ENCODE assay signal across 25 cellular contexts in the genomic region with DNA sequence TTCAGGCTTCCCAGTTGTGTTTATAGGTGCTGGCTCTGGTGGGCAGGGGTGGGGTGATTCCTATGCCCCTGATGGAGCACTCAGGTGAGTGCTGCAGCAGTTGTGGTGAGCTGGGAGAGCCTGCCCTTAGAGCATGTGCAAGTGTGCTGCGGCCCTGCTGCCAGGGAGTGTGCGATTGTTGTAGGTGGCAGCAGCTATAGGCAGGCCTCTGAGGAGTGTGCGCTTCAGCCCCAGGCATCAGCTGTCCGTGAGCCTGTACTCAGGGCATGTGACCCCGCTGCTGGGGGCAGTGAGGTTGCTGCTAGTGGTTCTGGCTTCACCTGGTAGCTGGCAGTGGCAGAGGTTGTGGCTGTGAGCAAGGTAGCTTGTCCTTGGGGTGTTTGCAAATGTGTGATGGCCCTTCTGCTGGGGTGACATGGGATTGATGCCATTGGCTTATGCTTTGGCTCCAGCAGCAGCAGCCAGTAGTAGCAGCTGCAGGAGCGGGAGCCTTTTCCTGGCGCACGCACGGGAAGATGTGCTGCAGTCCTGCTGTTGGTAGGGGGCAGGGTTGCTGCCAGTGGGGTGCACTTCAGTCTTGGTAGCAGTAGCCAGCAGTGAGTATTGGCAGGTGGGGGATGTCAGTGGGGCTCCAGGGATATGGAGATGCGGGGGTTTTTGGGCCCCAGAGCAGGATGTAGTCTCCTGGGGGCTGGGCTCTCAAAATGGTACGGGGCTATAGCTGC. TPM values are rescaled to one million over a fixed set of nuclear protein-coding genes. Genes with fewer than 3 reads are reported as not detected.
A peak's percentile ranks its signal among the peaks of the same experiment; 100 is the strongest.
DNase-seq lines count a peak whose midpoint lies in the region; ATAC-seq and TF ChIP-seq lines count a peak whose summit lies in the region.
"Had no signal": no experiment of that assay in that cellular context is flagged by ENCODE, and none has a peak within 500 bp of the region (broad histone marks: within the 10 kb centered on the region; RNA-seq: fewer than 3 reads in every experiment).

No MANE protein-coding gene starts in this region.

- H2BK15ac ChIP-seq in H9 (ENCODE audit: low read depth, low read length), result no peak overlapping the region

- no peak overlapping the region for H3K4me3 ChIP-seq in body of pancreas
- H3K4me3 ChIP-seq: BLaER1, HAP-1, SJCRH30 had no signal

- TF ChIP-seq CTCF in H9 (conservative IDR thresholded peaks at IDR 0.05) (peak; percentile 42), body of pancreas (IDR thresholded peaks at IDR 0.05) (no peak)

- no peak overlapping the region for H3T11ph ChIP-seq in H9 (ENCODE audit: low read length)

- DNase-seq in H9, result peak; percentile 81
- DNase-seq in ecto neural progenitor cell (ENCODE audit: low spot score), result peak; percentile 47
- peak; percentile 26 for DNase-seq in iPS-NIHi11 (ENCODE audit: low spot score)
- DNase-seq in body of pancreas, result no peak
- no peak for DNase-seq in posterior vena cava (ENCODE audit: low spot score)
- DNase-seq in NAMALWA (ENCODE audit: low spot score), result no peak
- DNase-seq: CD4-positive, alpha-beta T cell; HFFc6; MM.1S; NCI-H1048; NCI-H1417; NCI-H1694 treated with DMSO at 0.1 percent for 48 hours; NCI-H2107; NCI-H524; NCI-H748 treated with DMSO at 0.1 percent for 48 hours; NK-92 treated with Interleukin-12 subunit alpha and Interleukin-12 subunit beta, amount 100 ng/mL, for 24 hours; PC-3; SJCRH30 had no signal

- no peaks in the 10 kb centered on the region for H3K9me3 ChIP-seq in H9 (ENCODE audit: control insufficient read depth, low read depth, low read length)
- H3K9me3 ChIP-seq in body of pancreas, result no peaks in the 10 kb centered on the region
- H3K9me3 ChIP-seq: BLaER1, HAP-1, SJCRH30 had no signal

- no peak overlapping the region for H2BK120ac ChIP-seq in H9 (ENCODE audit: low read depth, low read length, poor library complexity, severe bottlenecking)

- H3K27me3 Mint-ChIP-seq in H9 (ENCODE audit: low read depth), result no peaks in the 10 kb centered on the region; the same call in 1 of the 2 replicates
- peaks cover 50% of the 10 kb centered on the region for H3K27me3 Mint-ChIP-seq in stimulated activated memory B cell treated with anti-CD40 and anti-IgM and Interleukin-4, amounts not matched to agents 10 μg/mL and 1 μg/mL and 100 μg/mL, for 72 hours

- no peak overlapping the region for H2AFZ ChIP-seq in H9 (ENCODE audit: low read length)

- H3K4ac ChIP-seq in H9 (ENCODE audit: low read depth, low read length), result no peak overlapping the region

- H3K79me2 ChIP-seq in H9 (ENCODE audit: insufficient read depth, low read length), result no peaks in the 10 kb centered on the region

- no peak overlapping the region for H4K91ac ChIP-seq in H9 (ENCODE audit: insufficient read length, low read depth, low read length)

- peaks cover 22 to 23% of the 10 kb centered on the region in 2 experiments for H3K4me1 Mint-ChIP-seq in H9
- no peaks in the 10 kb centered on the region for H3K4me1 Mint-ChIP-seq in stimulated activated memory B cell treated with anti-CD40 and anti-IgM and Interleukin-4, amounts not matched to agents 10 μg/mL and 1 μg/mL and 100 μg/mL, for 72 hours
- H3K4me1 Mint-ChIP-seq: IgD-negative memory B cell had no signal

- no peaks in the 10 kb centered on the region; the same call in 1 of the 2 replicates for H3K4me1 ChIP-seq in H9 (ENCODE audit: insufficient read depth, low read length)
- no peaks in the 10 kb centered on the region for H3K4me1 ChIP-seq in body of pancreas
- H3K4me1 ChIP-seq: BLaER1, HAP-1, SJCRH30 had no signal

- no peak overlapping the region for H3K4me2 ChIP-seq in H9 (ENCODE audit: insufficient read depth, insufficient read length, low read length)
- H3K4me2 ChIP-seq: BLaER1, KMS-11 had no signal

- H2BK5ac ChIP-seq in H9 (ENCODE audit: insufficient read length, low read length), result no peak overlapping the region

- no peak overlapping the region for H3K18ac ChIP-seq in H9 (ENCODE audit: insufficient read length, low read depth, low read length)

- WGBS in H9 (ENCODE audit: extremely low coverage, insufficient read length, low lambda C conversion rate), result no CpG with 5 or more reads among the region's 11 CpGs
- WGBS in body of pancreas, 2 donors, result 74 to 76% methylated on average over 3 to 9 of the region's 11 CpGs

- no peaks in the 10 kb centered on the region for H3K9me3 Mint-ChIP-seq in H9
- H3K9me3 Mint-ChIP-seq in stimulated activated memory B cell treated with anti-CD40 and anti-IgM and Interleukin-4, amounts not matched to agents 10 μg/mL and 1 μg/mL and 100 μg/mL, for 72 hours, result peaks cover 2% of the 10 kb centered on the region
- H3K9me3 Mint-ChIP-seq: CD4-positive, alpha-beta T cell; HFFc6 had no signal

- H3K4me3 Mint-ChIP-seq in H9, result peak overlapping the region in 1 of 2 experiments; percentile 11; a peak in 1 of 5 replicates
- H3K4me3 Mint-ChIP-seq in stimulated activated memory B cell treated with anti-CD40 and anti-IgM and Interleukin-4, amounts not matched to agents 10 μg/mL and 1 μg/mL and 100 μg/mL, for 72 hours, result no peak overlapping the region
- H3K4me3 Mint-ChIP-seq: CD4-positive, alpha-beta T cell; HFFc6 had no signal

- H2AK5ac ChIP-seq in H9 (ENCODE audit: insufficient read length, low read length), result no peak overlapping the region

- H3K14ac ChIP-seq in H9 (ENCODE audit: insufficient read depth, low read length), result no peak overlapping the region

- H3K27ac ChIP-seq in H9 (ENCODE audit: insufficient read length, low read depth, low read length) (no peak overlapping the region), body of pancreas (no peak overlapping the region)
- H3K27ac ChIP-seq: BLaER1, KMS-11, SJCRH30 had no signal

- no peaks in the 10 kb centered on the region for H3K36me3 Mint-ChIP-seq in H9 (ENCODE audit: insufficient read depth in 1 of 3, low read depth in 3 of 3)
- no peaks in the 10 kb centered on the region for H3K36me3 Mint-ChIP-seq in stimulated activated memory B cell treated with anti-CD40 and anti-IgM and Interleukin-4, amounts not matched to agents 10 μg/mL and 1 μg/mL and 100 μg/mL, for 72 hours
- H3K36me3 Mint-ChIP-seq: IgD-negative memory B cell had no signal

- peak overlapping the region in 1 of 3 experiments; percentile 65; a peak in 1 of 7 replicates for H3K27ac Mint-ChIP-seq in H9
- no peak overlapping the region for H3K27ac Mint-ChIP-seq in stimulated activated memory B cell treated with anti-CD40 and anti-IgM and Interleukin-4, amounts not matched to agents 10 μg/mL and 1 μg/mL and 100 μg/mL, for 72 hours
- H3K27ac Mint-ChIP-seq: CD4-positive, alpha-beta T cell; HFFc6 had no signal

- no peak for TF ChIP-seq POLR2A in body of pancreas (IDR thresholded peaks at IDR 0.05)

- H2BK20ac ChIP-seq in H9 (ENCODE audit: low read depth, low read length, poor library complexity, severe bottlenecking), result no peak overlapping the region

- ATAC-seq in stimulated activated memory B cell treated with anti-CD40 and anti-IgM and Interleukin-4, amounts not matched to agents 10 μg/mL and 1 μg/mL and 100 μg/mL, for 72 hours, result peak; percentile 54
- no peak for ATAC-seq in body of pancreas
- ATAC-seq: PC-3, Right ventricle myocardium inferior, SK-N-SH treated with all-trans-retinoic acid at 6 μM for 48 hours had no signal

- H3K56ac ChIP-seq in H9 (ENCODE audit: insufficient read length, low read depth, low read length), result no peak overlapping the region

- H4K5ac ChIP-seq in H9 (ENCODE audit: insufficient read length, low read depth, low read length), result no peak overlapping the region

- intact Hi-C loops in body of pancreas (cut with DNase I) (no loop called here), posterior vena cava (cut with DNase I) (no loop called here)

- no peak overlapping the region for H4K8ac ChIP-seq in H9 (replicated peaks; ENCODE audit: insufficient read length, low read depth, low read length)

- H3K79me1 ChIP-seq in H9 (ENCODE audit: insufficient read depth, low read depth, low read length, poor library complexity, severe bottlenecking), result no peaks in the 10 kb centered on the region

- H3K23ac ChIP-seq in H9 (ENCODE audit: insufficient read length, low read depth, low read length), result no peak overlapping the region

- H3K27me3 ChIP-seq in H9 (ENCODE audit: insufficient read depth, low read length), result no peaks in the 10 kb centered on the region
- H3K27me3 ChIP-seq in body of pancreas, result no peaks in the 10 kb centered on the region
- H3K27me3 ChIP-seq: BLaER1, SJCRH30 had no signal

- no peaks in the 10 kb centered on the region for H3K36me3 ChIP-seq in body of pancreas (replicated peaks in 1 of 2; ENCODE audit: insufficient read depth in 1 of 2, low read depth in 2 of 2)
- H3K36me3 ChIP-seq: BLaER1, HAP-1, SJCRH30 had no signal

- no peak overlapping the region for H2BK12ac ChIP-seq in H9 (ENCODE audit: insufficient read length, low read depth, low read length)

- no peaks in the 10 kb centered on the region for H3K23me2 ChIP-seq in H9 (ENCODE audit: insufficient read length, low read depth, low read length, poor library complexity, severe bottlenecking)

- no peak overlapping the region for H3K9ac ChIP-seq in H9 (ENCODE audit: extremely low read depth, insufficient read length, low read length)
- H3K9ac ChIP-seq: BLaER1, KMS-11 had no signal

- H4K20me1 ChIP-seq in H9 (ENCODE audit: control insufficient read depth, insufficient read depth, insufficient read length), result no peaks in the 10 kb centered on the region
- H4K20me1 ChIP-seq: BLaER1 had no signal

RNA-seq across cellular contexts. Expression of a gene that starts 37.7 kb away (rescaled TPM):
- total RNA-seq in H9 (2021) (not detected in 2 replicates), body of pancreas (not detected), posterior vena cava (not detected)
- total RNA-seq: CD4-positive, alpha-beta T cell; HFFc6; PC-3; Right ventricle myocardium inferior; SJCRH30 had no signal

Comparison
In these comparisons a context has a peak if more than half of its experiments do, and no peak if none do; other contexts are left out.
1. DNase-seq: peak in H9 (single experiment), ecto neural progenitor cell (single experiment) and iPS-NIHi11 (single experiment); none in body of pancreas (0 of 4), posterior vena cava (single experiment) and NAMALWA (single experiment).